15 cellular contexts compared by ENCODE assay signal in genomic region chr1:77036560-77036959, GRCh38.
DNase-seq lines count a peak whose midpoint lies in the region; ATAC-seq lines count a peak whose summit lies in the region.
"Had no signal": no experiment of that assay in that cellular context is flagged by ENCODE, and none has a peak within 500 bp of the region (broad histone marks: within the 10 kb centered on the region; RNA-seq: fewer than 3 reads in every experiment).

No MANE protein-coding gene starts in this region.

- no peak for ATAC-seq in HG03354 (IDR thresholded peaks at IDR 0.05; ENCODE audit: poor library complexity, severe bottlenecking, unreplicated experiment)
- ATAC-seq: pancreas had no signal

- DNase-seq in NOMO-1 treated with DMSO at 0.1 percent for 48 hours (lab: John Stamatoyannopoulos, UW; ENCODE audit: unreplicated experiment) (peak; percentile 16), NOMO-1 treated with dmso at 0.1 percent for 144 hours (lab: John Stamatoyannopoulos, UW; ENCODE audit: unreplicated experiment) (no peak), LoVo (ENCODE audit: low spot score) (peak; percentile 20), astrocyte of the hippocampus (ENCODE audit: low read depth, low spot score) (peak; percentile 66), kidney glomerular epithelial cell (lab: John Stamatoyannopoulos, UW) (peak; percentile 3), NCI-H1417 (lab: John Stamatoyannopoulos, UW) (no peak), D341Med (ENCODE audit: low spot score) (no peak)
- DNase-seq: activated effector memory CD4-positive, alpha-beta T cell treated with anti-CD3 and anti-CD28 coated beads, Interleukin-2, amount 50 U/mL, for 16 hours; effector CD4-positive, alpha-beta T cell; H7; NCI-H1092 treated with DMSO at 0.1 percent for 48 hours; pancreas; stimulated activated CD4-positive, alpha-beta T cell treated with anti-CD3 and anti-CD28 coated beads, Interleukin-4, amount 100 ng/mL, for 1 hour; WERI-Rb-1 had no signal

Comparison
In these comparisons a context has a peak if more than half of its experiments do, and no peak if none do; other contexts are left out.
1. DNase-seq: peak in NOMO-1 treated with DMSO at 0.1 percent for 48 hours (single experiment), LoVo (single experiment), astrocyte of the hippocampus (single experiment) and kidney glomerular epithelial cell (single experiment); none in NOMO-1 treated with dmso at 0.1 percent for 144 hours (single experiment), NCI-H1417 (0 of 3) and D341Med (single experiment).